1 cellular context compared by ENCODE assay signal in genomic region chr2:241500431-241500975, GRCh38.
TF ChIP-seq lines count a peak whose summit lies in the region.

No MANE protein-coding gene starts in this region.

TF ChIP-seq in HepG2, 621 proteins besides CTCF, POLR2A, EP300 and RAD21:
- TF ChIP-seq ZNF20 (CRISPR knock-in tag; IDR thresholded peaks at IDR 0.05), result no peak
- TF ChIP-seq ZNF280B (CRISPR knock-in tag; IDR thresholded peaks at IDR 0.05; ENCODE audit: borderline replicate concordance), result 0 out of 2 replicates have a peak, but pooled peaks have one; percentile 31
- TF ChIP-seq FOXO4 (CRISPR knock-in tag; conservative IDR thresholded peaks at IDR 0.05), result 0 out of 2 replicates have a peak, but pooled peaks have one; percentile 27
- 0 out of 2 replicates have a peak, but pooled peaks have one; percentile 44 for TF ChIP-seq RBFOX2 (IDR thresholded peaks at IDR 0.05; ENCODE audit: low read depth, low read length)
- 0 out of 2 replicates have a peak, but pooled peaks have one; percentile 24 for TF ChIP-seq ZC3H13 (CRISPR knock-in tag; IDR thresholded peaks at IDR 0.05)
- TF ChIP-seq ZNF30 (CRISPR knock-in tag; IDR thresholded peaks at IDR 0.05), result no peak
- TF ChIP-seq ETV6 (CRISPR knock-in tag; conservative IDR thresholded peaks at IDR 0.05), result no peak
- 0 out of 2 replicates have a peak, but pooled peaks have one; percentile 31 for TF ChIP-seq MTA1 (CRISPR knock-in tag; IDR thresholded peaks at IDR 0.05; ENCODE audit: borderline replicate concordance)
